8 cellular contexts compared by ENCODE assay signal in the genomic region with DNA sequence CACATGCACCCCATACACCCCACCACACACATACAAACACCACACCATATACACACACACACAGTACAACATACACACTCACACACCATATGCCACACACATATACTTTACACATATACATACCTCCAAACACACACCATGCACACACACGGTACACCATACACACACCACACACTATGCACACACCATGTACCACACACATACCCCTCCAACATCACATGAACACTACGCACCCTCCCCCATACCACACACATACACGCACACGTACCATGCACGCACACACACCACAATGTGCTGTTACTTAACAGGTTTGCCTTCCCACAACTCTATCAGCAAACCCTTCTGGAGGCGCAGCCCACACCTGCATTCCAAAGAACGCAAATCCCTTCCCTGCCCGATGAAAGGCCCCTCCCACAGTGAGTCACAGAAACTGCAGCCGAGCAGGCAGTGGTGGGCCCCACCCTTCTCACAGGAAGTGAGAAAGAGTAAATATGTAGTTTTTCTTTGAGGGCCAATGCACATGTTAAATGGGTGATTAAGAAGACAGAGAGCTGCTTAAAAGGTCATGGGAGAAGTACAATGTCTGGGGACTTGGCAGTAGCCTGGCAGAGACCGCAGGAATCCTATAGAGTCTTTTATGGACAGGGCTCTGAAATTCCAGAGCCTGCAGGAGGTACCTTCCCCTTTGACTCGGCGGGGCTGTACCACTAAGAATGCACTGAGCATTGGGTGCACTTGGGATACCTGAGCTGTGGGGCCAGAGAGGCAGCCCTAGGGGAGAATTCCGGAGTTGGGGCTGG. TPM values are rescaled to one million over a fixed set of nuclear protein-coding genes. Genes with fewer than 3 reads are reported as not detected.
DNase-seq lines count a peak whose midpoint lies in the region; ATAC-seq, FAIRE-seq and TF ChIP-seq lines count a peak whose summit lies in the region.

No MANE protein-coding gene starts in this region.

- TF ChIP-seq CTCF in activated B cell treated with CpG ODN at 0.5 μM for 24 hours (IDR thresholded peaks at IDR 0.05) (no peak), lower leg skin (IDR thresholded peaks at IDR 0.05) (peak in 1 of 3 donors; percentile 16), D721Med (IDR thresholded peaks at IDR 0.05; ENCODE audit: insufficient read depth, missing control alignments) (no peak)

- H3K27ac ChIP-seq in Karpas-422 (ENCODE audit: low read length), result no peak overlapping the region

- no peak overlapping the region for H3K4me2 ChIP-seq in Karpas-422 (ENCODE audit: low read depth, low read length, poor library complexity, severe bottlenecking)

- no peaks in the 10 kb centered on the region for H3K9me3 Mint-ChIP-seq in activated B cell treated with CpG ODN at 0.5 μM for 24 hours
- no peaks in the 10 kb centered on the region for H3K9me3 Mint-ChIP-seq in central memory CD8-positive, alpha-beta T cell

- 37 to 39% methylated on average over 13 of the region's 13 CpGs for WGBS in lower leg skin, 2 donors

- FAIRE-seq in H54 (lab: Jason Lieb, UNC) (no peak), D721Med (lab: Jason Lieb, UNC) (no peak)

- CTCF ChIA-PET in activated B cell treated with CpG ODN at 0.5 μM for 24 hours (lab: Charles Lee), result interaction anchor here (1.2 to 3.0 kb wide), 5 partner anchors 9 to 105 kb away, joined by 3 to 12 read pairs (median 4); a partner anchor contains a TSS

- H3K27ac Mint-ChIP-seq in activated B cell treated with CpG ODN at 0.5 μM for 24 hours, result no peak overlapping the region
- no peak overlapping the region for H3K27ac Mint-ChIP-seq in central memory CD8-positive, alpha-beta T cell (ENCODE audit: low read depth)

- DNase-seq in GM04503 (ENCODE audit: low read depth) (peak; percentile 42), H54 (ENCODE audit: insufficient read length, low spot score) (peak; percentile 48), Karpas-422 (peak; percentile 57), activated B cell treated with CpG ODN at 0.5 μM for 24 hours (peak; percentile 68), lower leg skin (ENCODE audit: low spot score in 2 of 2) (peak; percentile 88 to 94), D721Med (ENCODE audit: insufficient read length, low spot score) (no peak)
- peak; percentile 60 to 86 for DNase-seq in central memory CD8-positive, alpha-beta T cell (ENCODE audit: low spot score in 2 of 2)
- peak; percentile 46 to 75 for DNase-seq in stimulated activated CD8-positive, alpha-beta memory T cell treated with anti-CD3 and anti-CD28 coated beads, Interleukin-4, amount 100 ng/mL, for 1 hour (ENCODE audit: low read depth in 2 of 2, low spot score in 1 of 2)

- no peaks in the 10 kb centered on the region for H3K36me3 ChIP-seq in Karpas-422 (ENCODE audit: insufficient read depth, low read length)

- peak overlapping the region; percentile 56; the same call in 1 of the 2 replicates for H2AFZ ChIP-seq in Karpas-422 (ENCODE audit: low read length)

- peak; percentile 87 for ATAC-seq in activated B cell treated with CpG ODN at 0.5 μM for 24 hours (ENCODE audit: low read depth)
- ATAC-seq in central memory CD8-positive, alpha-beta T cell (replicated peaks; ENCODE audit: extremely low read depth, poor library complexity, severe bottlenecking), result peak; percentile 62

- H3K79me2 ChIP-seq in Karpas-422 (ENCODE audit: low read length), result no peaks in the 10 kb centered on the region

- no peaks in the 10 kb centered on the region for H3K9me3 ChIP-seq in Karpas-422 (ENCODE audit: low read length)

- H4K20me1 ChIP-seq in Karpas-422 (ENCODE audit: insufficient read depth, low read depth, low read length), result no peaks in the 10 kb centered on the region

- POLR2A ChIA-PET in activated B cell treated with CpG ODN at 0.5 μM for 24 hours (lab: Charles Lee), result interaction anchor here (0.5 to 5.5 kb wide), 19 partner anchors 8 to 271 kb away, joined by 3 to 238 read pairs (median 5); a partner anchor contains a TSS

- no peaks in the 10 kb centered on the region for H3K27me3 ChIP-seq in Karpas-422 (ENCODE audit: low read length)

- peaks cover 26% of the 10 kb centered on the region for H3K4me1 Mint-ChIP-seq in activated B cell treated with CpG ODN at 0.5 μM for 24 hours
- peaks cover 26% of the 10 kb centered on the region for H3K4me1 Mint-ChIP-seq in central memory CD8-positive, alpha-beta T cell

- H3K4me3 ChIP-seq in Karpas-422 (ENCODE audit: low read length), result no peak overlapping the region
- no peak overlapping the region for H3K4me3 ChIP-seq in lower leg skin (ENCODE audit: low read depth, poor library complexity, severe bottlenecking)

- TF ChIP-seq POLR2A in H54 (IDR thresholded peaks at IDR 0.05; ENCODE audit: low read depth, low read length), result 0 out of 2 replicates have a peak, but pooled peaks have one; percentile 30
- no peak for TF ChIP-seq POLR2A in lower leg skin (IDR thresholded peaks at IDR 0.05)

- no peak overlapping the region for H3K9ac ChIP-seq in Karpas-422 (ENCODE audit: low read length)

- H3K4me1 ChIP-seq in Karpas-422 (ENCODE audit: low read length), result peaks cover 32% of the 10 kb centered on the region

- no peaks in the 10 kb centered on the region for H3K36me3 Mint-ChIP-seq in activated B cell treated with CpG ODN at 0.5 μM for 24 hours (ENCODE audit: low read depth)
- H3K36me3 Mint-ChIP-seq in central memory CD8-positive, alpha-beta T cell (ENCODE audit: insufficient read depth), result peaks cover 9% of the 10 kb centered on the region

- no peaks in the 10 kb centered on the region for H3K9me2 ChIP-seq in Karpas-422 (replicated peaks; ENCODE audit: insufficient read depth, low read length)

- no peak overlapping the region for H3K4me3 Mint-ChIP-seq in activated B cell treated with CpG ODN at 0.5 μM for 24 hours
- no peak overlapping the region for H3K4me3 Mint-ChIP-seq in central memory CD8-positive, alpha-beta T cell

- intact Hi-C loops in activated B cell treated with CpG ODN at 0.5 μM for 24 hours (cut with micrococcal nuclease) (loop anchor here (1.0 to 5.0 kb wide), 4 partner anchors 16 to 194 kb away; no protein-coding TSS in a partner anchor), lower leg skin (cut with DNase I; ENCODE audit: low total_unique reads) (no loop called here)

- no peaks in the 10 kb centered on the region for H3K27me3 Mint-ChIP-seq in activated B cell treated with CpG ODN at 0.5 μM for 24 hours
- no peaks in the 10 kb centered on the region for H3K27me3 Mint-ChIP-seq in central memory CD8-positive, alpha-beta T cell

RNA-seq across cellular contexts. Expression of a gene that starts 34.1 kb away (rescaled TPM):
- 88.5 and 185 TPM in 2 replicates for total RNA-seq in Karpas-422 (2014; rRNA removed; shearing (Covaris generic); ENCODE audit: low replicate concordance)
- total RNA-seq in activated B cell treated with CpG ODN at 0.5 μM for 24 hours (488 and 489 TPM in 2 replicates), lower leg skin (100 to 1,000 TPM; 200 to 235 (median 212) TPM)
